In the genomic region with DNA sequence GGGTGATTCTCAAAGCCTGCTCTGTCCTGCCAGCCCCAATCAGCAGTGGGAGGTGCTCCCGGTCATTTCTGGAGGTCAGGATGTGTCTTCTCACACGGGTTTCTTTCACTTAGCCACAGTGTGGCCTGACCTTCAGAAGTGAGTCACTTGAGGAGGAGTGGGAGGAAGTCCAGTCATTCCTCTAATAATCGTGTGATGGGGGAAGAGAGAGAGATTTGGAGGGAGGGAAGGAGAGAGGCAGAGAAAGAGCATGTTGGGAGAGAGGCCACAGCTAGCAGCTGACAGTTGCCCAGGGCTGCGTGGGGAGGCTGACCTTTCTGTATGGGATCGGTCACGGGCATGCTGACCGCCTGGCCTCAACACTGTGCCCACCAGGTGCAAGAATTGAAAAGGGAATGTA, we compare ENCODE assay signal across 8 cellular contexts.
A peak's percentile ranks its signal among the peaks of the same experiment; 100 is the strongest.
DNase-seq lines count a peak whose midpoint lies in the region; ATAC-seq and TF ChIP-seq lines count a peak whose summit lies in the region.
"Not testable (repeated sequence)": the region's sequence is repeated elsewhere in the genome, so short reads cannot be mapped to it uniquely, and the experiment has no call there.

No MANE protein-coding gene starts in this region.

- H3K36me3 ChIP-seq in mammary epithelial cell (ENCODE audit: insufficient read depth, low read length); naive thymus-derived CD4-positive, alpha-beta T cell (ENCODE audit: control insufficient read depth in 2 of 3, insufficient read depth in 3 of 3, low read length in 3 of 3): not testable (repeated sequence)

- peaks cover 52% of the 10 kb centered on the region for H3K4me1 ChIP-seq in mammary epithelial cell (ENCODE audit: insufficient read depth, low read length)
- H3K4me1 ChIP-seq in naive thymus-derived CD4-positive, alpha-beta T cell (ENCODE audit: control insufficient read depth in 2 of 2, insufficient read depth in 2 of 2, low read length in 2 of 2): not testable (repeated sequence)

- not testable (repeated sequence) for H3K9ac ChIP-seq in mammary epithelial cell (ENCODE audit: insufficient read depth, low read length)

- H2AFZ ChIP-seq in mammary epithelial cell (ENCODE audit: low read depth, low read length): not testable (repeated sequence)

- WGBS in mammary epithelial cell (ENCODE audit: low coverage, missing lambda C conversion rate): 61% methylated on average over 6 of the region's 7 CpGs

- H3K4me1 Mint-ChIP-seq in naive thymus-derived CD4-positive, alpha-beta T cell: not testable (repeated sequence)
- peaks cover 7 to 15% of the 10 kb centered on the region in 2 donors for H3K4me1 Mint-ChIP-seq in stimulated activated naive B cell treated with anti-CD40 and anti-IgM and Interleukin-4, amounts not matched to agents 10 μg/mL and 1 μg/mL and 100 μg/mL, for 72 hours

- peak; percentile 66 for DNase-seq in AG09309 (ENCODE audit: low read depth)
- peak; percentile 39 for DNase-seq in GM13976 (ENCODE audit: low spot score)
- peak; percentile 95 for DNase-seq in M059J (ENCODE audit: low read depth)
- DNase-seq in activated CD4-positive, alpha-beta T cell treated with anti-CD3 and anti-CD28 coated beads for 48 hours: peak; percentile 25
- DNase-seq in mammary epithelial cell: peak; percentile 74
- DNase-seq in foreskin melanocyte: peak; percentile 87
- DNase-seq in naive thymus-derived CD4-positive, alpha-beta T cell: not testable (repeated sequence)
- peak; percentile 63 for DNase-seq in stimulated activated naive B cell treated with anti-CD40 and anti-IgM and Interleukin-4, amounts not matched to agents 10 μg/mL and 1 μg/mL and 100 μg/mL, for 72 hours

- not testable (repeated sequence) for H4K20me1 ChIP-seq in mammary epithelial cell (ENCODE audit: insufficient read depth, low read length)

- intact Hi-C loops in mammary epithelial cell (cut with micrococcal nuclease); naive thymus-derived CD4-positive, alpha-beta T cell (cut with micrococcal nuclease): not testable (repeated sequence)

- not testable (repeated sequence) for H3K36me3 Mint-ChIP-seq in naive thymus-derived CD4-positive, alpha-beta T cell
- H3K36me3 Mint-ChIP-seq in stimulated activated naive B cell treated with anti-CD40 and anti-IgM and Interleukin-4, amounts not matched to agents 10 μg/mL and 1 μg/mL and 100 μg/mL, for 72 hours: peaks cover 9 to 18% of the 10 kb centered on the region in 2 donors

- not testable (repeated sequence) for H3K27me3 Mint-ChIP-seq in naive thymus-derived CD4-positive, alpha-beta T cell; stimulated activated naive B cell treated with anti-CD40 and anti-IgM and Interleukin-4, amounts not matched to agents 10 μg/mL and 1 μg/mL and 100 μg/mL, for 72 hours

- H3K4me2 ChIP-seq in mammary epithelial cell (ENCODE audit: insufficient read depth, low read depth, low read length): not testable (repeated sequence)

- dilution Hi-C loops in mammary epithelial cell (cut with HindIII; ENCODE audit: low sequenced_read_pairs): not testable (repeated sequence)

- in situ Hi-C loops in GM13976 (cut with MboI; ENCODE audit: low sequenced_read_pairs, unreplicated experiment); mammary epithelial cell (cut with MboI; ENCODE audit: low sequenced_read_pairs in 2 of 2): not testable (repeated sequence)

- H3K4me3 Mint-ChIP-seq in naive thymus-derived CD4-positive, alpha-beta T cell; stimulated activated naive B cell treated with anti-CD40 and anti-IgM and Interleukin-4, amounts not matched to agents 10 μg/mL and 1 μg/mL and 100 μg/mL, for 72 hours: not testable (repeated sequence)

- POLR2A ChIA-PET in naive thymus-derived CD4-positive, alpha-beta T cell (lab: Charles Lee): not testable (repeated sequence)

- not testable (repeated sequence) for TF ChIP-seq CTCF in AG09309 (IDR thresholded peaks at IDR 0.05; ENCODE audit: control insufficient read depth, insufficient read depth, low read depth, low read length, missing control alignments); GM13976 (IDR thresholded peaks at IDR 0.05; ENCODE audit: borderline replicate concordance, control extremely low read depth, extremely low read depth, insufficient read depth, missing control alignments); mammary epithelial cell (conservative IDR thresholded peaks at IDR 0.05 in 1 of 2, IDR thresholded peaks at IDR 0.05 in 1 of 2; ENCODE audit: extremely low read depth in 1 of 2, insufficient read depth in 1 of 2, low read depth in 1 of 2, low read length in 2 of 2)

- H3K9me3 Mint-ChIP-seq in naive thymus-derived CD4-positive, alpha-beta T cell; stimulated activated naive B cell treated with anti-CD40 and anti-IgM and Interleukin-4, amounts not matched to agents 10 μg/mL and 1 μg/mL and 100 μg/mL, for 72 hours: not testable (repeated sequence)

- not testable (repeated sequence) for H3K27me3 ChIP-seq in mammary epithelial cell (ENCODE audit: insufficient read depth, low read length); naive thymus-derived CD4-positive, alpha-beta T cell (ENCODE audit: control insufficient read depth in 2 of 2, insufficient read depth in 2 of 2, low read length in 2 of 2)

- H3K27ac Mint-ChIP-seq in naive thymus-derived CD4-positive, alpha-beta T cell; stimulated activated naive B cell treated with anti-CD40 and anti-IgM and Interleukin-4, amounts not matched to agents 10 μg/mL and 1 μg/mL and 100 μg/mL, for 72 hours: not testable (repeated sequence)

- BruUV-seq in mammary epithelial cell (replicated peaks; lab: Mats Ljungman, UMichigan): not testable (repeated sequence)

- not testable (repeated sequence) for H3K4me3 ChIP-seq in AG09309 (ENCODE audit: control insufficient read depth, low read depth, low read length); mammary epithelial cell (replicated peaks in 1 of 3; ENCODE audit: insufficient read depth in 1 of 3, low read depth in 2 of 3, low read length in 3 of 3); naive thymus-derived CD4-positive, alpha-beta T cell (ENCODE audit: low read length)

- H3K9me3 ChIP-seq in mammary epithelial cell (replicated peaks; ENCODE audit: insufficient read depth, low read length); naive thymus-derived CD4-positive, alpha-beta T cell (ENCODE audit: control insufficient read depth in 2 of 3, low read length in 3 of 3): not testable (repeated sequence)

- not testable (repeated sequence) for H3K27ac ChIP-seq in mammary epithelial cell (ENCODE audit: insufficient read depth, low read depth, low read length); naive thymus-derived CD4-positive, alpha-beta T cell (ENCODE audit: low read depth, low read length)

- peak; percentile 36 for ATAC-seq in naive thymus-derived CD4-positive, alpha-beta T cell
- ATAC-seq in stimulated activated naive B cell treated with anti-CD40 and anti-IgM and Interleukin-4, amounts not matched to agents 10 μg/mL and 1 μg/mL and 100 μg/mL, for 72 hours (replicated peaks): peak; percentile 95 to 96

- CTCF ChIA-PET in mammary epithelial cell (lab: Charles Lee; ENCODE audit: low non-redundant PET); naive thymus-derived CD4-positive, alpha-beta T cell (lab: Charles Lee): not testable (repeated sequence)

- H3K79me2 ChIP-seq in mammary epithelial cell (ENCODE audit: insufficient read depth, low read length): not testable (repeated sequence)
